ENCODE assay signal across 8 cellular contexts in the genomic region with DNA sequence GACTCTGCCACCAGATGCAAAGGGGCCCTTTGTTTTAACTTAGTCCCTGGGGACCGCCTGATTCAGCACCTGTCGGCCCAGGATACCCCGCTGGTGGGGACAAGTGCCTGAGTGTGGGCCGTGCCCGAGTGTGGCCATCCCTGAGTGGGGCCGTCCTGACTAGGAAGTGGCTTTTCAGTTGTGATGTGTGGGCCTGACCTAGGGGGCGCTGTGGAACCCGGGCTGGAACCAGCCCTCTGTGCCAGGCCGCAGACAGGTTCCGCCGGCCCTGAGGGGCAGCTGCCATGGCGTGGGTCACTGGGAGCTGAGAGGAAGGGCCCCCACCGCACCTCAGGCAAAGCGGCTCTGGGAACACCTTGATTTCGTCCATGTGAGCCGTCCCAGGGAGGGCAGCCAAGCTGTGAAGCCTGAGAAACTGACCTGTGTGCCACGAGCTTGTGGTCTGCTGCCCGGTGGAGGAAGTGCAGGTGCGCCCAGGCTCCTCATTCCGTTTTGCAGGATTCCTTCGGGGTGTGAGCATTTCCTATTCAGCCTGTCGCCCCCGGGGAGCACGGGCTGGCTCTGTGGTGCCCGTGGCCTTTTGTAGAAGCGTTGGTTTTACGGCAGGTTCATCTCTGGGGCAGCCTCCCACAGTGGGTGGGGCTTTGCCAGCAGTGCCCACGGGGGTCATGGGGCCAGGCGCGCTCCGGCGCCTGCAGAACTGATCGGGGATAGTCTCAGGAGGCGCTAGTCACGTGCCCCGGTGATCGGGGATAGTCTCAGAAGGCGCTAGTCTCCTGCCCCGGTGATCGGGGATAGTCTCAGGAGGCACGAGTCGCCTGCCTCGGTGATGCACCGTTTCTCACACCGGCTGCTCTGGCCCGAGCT.
DNase-seq lines count a peak whose midpoint lies in the region; ATAC-seq and TF ChIP-seq lines count a peak whose summit lies in the region.

No MANE protein-coding gene starts in this region.

- no peak overlapping the region for H3K9ac ChIP-seq in parathyroid adenoma

- H3K9me3 ChIP-seq in parathyroid adenoma (ENCODE audit: control insufficient read depth, low read length): no peaks in the 10 kb centered on the region

- H3K36me3 ChIP-seq in parathyroid adenoma (ENCODE audit: control insufficient read depth, insufficient read depth, low read length): no peaks in the 10 kb centered on the region

- H3K4me3 ChIP-seq in fibroblast of pulmonary artery (replicated peaks; ENCODE audit: low read depth, low read length): peak overlapping the region; percentile 7
- H3K4me3 ChIP-seq in parathyroid adenoma (ENCODE audit: low read depth, low read length): peak overlapping the region; percentile 29

- H3K4me1 ChIP-seq in parathyroid adenoma: peaks cover 25% of the 10 kb centered on the region

- no peak overlapping the region for H3K27ac ChIP-seq in parathyroid adenoma

- H3K4me2 ChIP-seq in parathyroid adenoma (ENCODE audit: low read length): peak overlapping the region; percentile 69

- ATAC-seq in GM19351 (IDR thresholded peaks at IDR 0.05; ENCODE audit: unreplicated experiment): no peak
- ATAC-seq in HG02610 (IDR thresholded peaks at IDR 0.05; ENCODE audit: unreplicated experiment): no peak

- no peaks in the 10 kb centered on the region for H3K27me3 ChIP-seq in parathyroid adenoma (ENCODE audit: control insufficient read depth, insufficient read depth, low read length)

- no peak overlapping the region for H2AFZ ChIP-seq in parathyroid adenoma

- DNase-seq in 8988T (peak; percentile 93), GM13976 (ENCODE audit: low spot score) (peak; percentile 72), NOMO-1 treated with dmso at 0.1 percent for 144 hours (lab: John Stamatoyannopoulos, UW; ENCODE audit: unreplicated experiment) (peak; percentile 25), fibroblast of pulmonary artery (ENCODE audit: low read depth) (peak; percentile 41)
- peak; percentile 60 for DNase-seq in activated T-cell treated with anti-CD3 and anti-CD28 coated beads, Interleukin-2, amount 50 U/mL, for 1 hour

- in situ Hi-C loops in GM13976 (cut with MboI; ENCODE audit: low sequenced_read_pairs, unreplicated experiment): no loop called here

- no peaks in the 10 kb centered on the region for H3K79me2 ChIP-seq in parathyroid adenoma

- TF ChIP-seq CTCF in GM13976 (IDR thresholded peaks at IDR 0.05; ENCODE audit: borderline replicate concordance, control extremely low read depth, extremely low read depth, insufficient read depth, missing control alignments) (peak; percentile 58), fibroblast of pulmonary artery (IDR thresholded peaks at IDR 0.05; ENCODE audit: low read length, missing control alignments) (peak; percentile 50), parathyroid adenoma (IDR thresholded peaks at IDR 0.05) (peak; percentile 37)

Comparison
In these comparisons a context has a peak if more than half of its experiments do, and no peak if none do; other contexts are left out.
1. DNase-seq: peak in every context shown above with its lines; median percentile 93 in 8988T; 72 in GM13976; 60 in activated T-cell treated with anti-CD3 and anti-CD28 coated beads, Interleukin-2, amount 50 U/mL, for 1 hour; 41 in fibroblast of pulmonary artery; 25 in NOMO-1 treated with dmso at 0.1 percent for 144 hours.